ENCODE assay signal across 8 cellular contexts in the genomic region with DNA sequence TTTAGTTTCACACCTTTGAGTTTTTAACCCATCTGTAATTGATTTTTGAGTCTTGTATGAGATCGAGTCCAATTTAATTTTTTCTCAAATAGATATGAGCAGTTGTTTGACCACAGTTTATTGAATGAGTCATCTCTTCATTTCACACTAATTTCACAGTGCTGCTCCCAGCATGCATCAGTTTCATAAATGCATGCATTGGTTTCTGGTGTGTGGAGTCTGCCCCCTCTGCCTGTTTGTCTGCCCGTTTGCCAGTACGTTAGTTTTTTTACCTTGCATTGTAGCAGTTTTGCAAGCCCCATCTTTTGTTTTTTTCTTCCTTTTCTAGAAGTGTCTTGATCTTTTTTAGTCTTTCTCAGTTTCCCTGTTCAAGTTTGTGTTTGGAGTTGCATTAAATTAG. TPM values are rescaled to one million over a fixed set of nuclear protein-coding genes. Genes with fewer than 3 reads are reported as not detected.
DNase-seq lines count a peak whose midpoint lies in the region; ATAC-seq, FAIRE-seq and TF ChIP-seq lines count a peak whose summit lies in the region.

No MANE protein-coding gene starts in this region.

- H3K4me2 ChIP-seq in A549, result peak overlapping the region; percentile 65

- H3K4me3 Mint-ChIP-seq in activated CD4-positive, alpha-beta T cell treated with anti-CD3 and anti-CD28 coated beads, Interleukin-2, amount 10 ng/mL, durations not matched to agents 7 days and 5 days, result peak overlapping the region; percentile 62

- H3K9me3 ChIP-seq in A549, result no peaks in the 10 kb centered on the region

- H3K4me3 ChIP-seq in A549 (no peak overlapping the region; the same call in 2 of the 3 replicates), fibroblast of mammary gland (ENCODE audit: control insufficient read depth, low read depth, low read length) (no peak overlapping the region)

- no peaks in the 10 kb centered on the region for H3K9me3 Mint-ChIP-seq in activated CD4-positive, alpha-beta T cell treated with anti-CD3 and anti-CD28 coated beads, Interleukin-2, amount 10 ng/mL, durations not matched to agents 7 days and 5 days

- DNase-seq in A549 (ENCODE audit: low read depth in 1 of 2, low spot score in 1 of 2) (peak; percentile 86 to 91), NCI-H1694 (lab: John Stamatoyannopoulos, UW) (peak; percentile 43), fibroblast of mammary gland (ENCODE audit: low read depth) (peak; percentile 82), stromal cell of bone marrow (ENCODE audit: low read depth) (peak; percentile 57), DMS79 treated with DMSO at 0.1 percent for 48 hours (lab: John Stamatoyannopoulos, UW) (no peak)
- DNase-seq in activated CD4-positive, alpha-beta T cell treated with anti-CD3 and anti-CD28 coated beads, Interleukin-2, amount 10 ng/mL, durations not matched to agents 7 days and 5 days, result peak; percentile 72

- 0% methylated on average over 3 of the region's 3 CpGs for WGBS in A549 (ENCODE audit: missing lambda C conversion rate)

- H3K27me3 Mint-ChIP-seq in activated CD4-positive, alpha-beta T cell treated with anti-CD3 and anti-CD28 coated beads, Interleukin-2, amount 10 ng/mL, durations not matched to agents 7 days and 5 days, result no peaks in the 10 kb centered on the region

- ATAC-seq in A549 (peak; percentile 95 to 97), GM18505 (IDR thresholded peaks at IDR 0.05; ENCODE audit: unreplicated experiment) (peak; percentile 99), HG02840 (IDR thresholded peaks at IDR 0.05; ENCODE audit: low FRiP score, unreplicated experiment) (peak; percentile 94)

- FAIRE-seq in A549 (lab: Jason Lieb, UNC), result peak; percentile 94

- TF ChIP-seq CTCF in A549 (IDR thresholded peaks at IDR 0.05) (peak; percentile 16; the same call in 1 of the 3 replicates), fibroblast of mammary gland (conservative IDR thresholded peaks at IDR 0.05; ENCODE audit: control insufficient read depth, insufficient read depth, low read depth, low read length) (peak; percentile 21)

- peak overlapping the region; percentile 69 to 78 for H3K27ac ChIP-seq in A549

- POLR2A ChIA-PET in A549 (lab: Yijun Ruan, JAX), result no interaction called here
- POLR2A ChIA-PET in activated CD4-positive, alpha-beta T cell treated with anti-CD3 and anti-CD28 coated beads, Interleukin-2, amount 10 ng/mL, durations not matched to agents 7 days and 5 days (lab: Charles Lee), result no interaction called here

- TF ChIP-seq POLR2A in A549 (IDR thresholded peaks at IDR 0.05; ENCODE audit: low read length) (no peak), GM18505 (IDR thresholded peaks at IDR 0.05; ENCODE audit: borderline replicate concordance, extremely low read depth, insufficient read depth, insufficient read length) (no peak)

- peaks cover 34% of the 10 kb centered on the region for H3K4me1 Mint-ChIP-seq in activated CD4-positive, alpha-beta T cell treated with anti-CD3 and anti-CD28 coated beads, Interleukin-2, amount 10 ng/mL, durations not matched to agents 7 days and 5 days

- CTCF ChIA-PET in A549 (lab: Yijun Ruan, JAX), result interaction anchor here (0.6 to 0.7 kb wide), 2 partner anchors 214 to 508 kb away, joined by 3 read pairs; no protein-coding TSS in a partner anchor
- CTCF ChIA-PET in activated CD4-positive, alpha-beta T cell treated with anti-CD3 and anti-CD28 coated beads, Interleukin-2, amount 10 ng/mL, durations not matched to agents 7 days and 5 days (lab: Charles Lee), result no interaction called here

- peak overlapping the region; percentile 91 for H3K27ac Mint-ChIP-seq in activated CD4-positive, alpha-beta T cell treated with anti-CD3 and anti-CD28 coated beads, Interleukin-2, amount 10 ng/mL, durations not matched to agents 7 days and 5 days

- peaks cover 18% of the 10 kb centered on the region for H3K36me3 Mint-ChIP-seq in activated CD4-positive, alpha-beta T cell treated with anti-CD3 and anti-CD28 coated beads, Interleukin-2, amount 10 ng/mL, durations not matched to agents 7 days and 5 days (ENCODE audit: low read depth)

- H3K4me1 ChIP-seq in A549, result peaks cover 40% of the 10 kb centered on the region

- no peak for TF ChIP-seq EP300 in A549 (IDR thresholded peaks at IDR 0.05)

- peak in 1 of 2 experiments; percentile 49; a peak in 1 of 5 replicates for TF ChIP-seq RAD21 in A549 (conservative IDR thresholded peaks at IDR 0.05 in 1 of 2, IDR thresholded peaks at IDR 0.05 in 1 of 2)

TF ChIP-seq in A549, 52 proteins besides CTCF, POLR2A, EP300 and RAD21:
- TF ChIP-seq ZNF302 (CRISPR knock-in tag; IDR thresholded peaks at IDR 0.05), result no peak
- TF ChIP-seq, protein P1, sequence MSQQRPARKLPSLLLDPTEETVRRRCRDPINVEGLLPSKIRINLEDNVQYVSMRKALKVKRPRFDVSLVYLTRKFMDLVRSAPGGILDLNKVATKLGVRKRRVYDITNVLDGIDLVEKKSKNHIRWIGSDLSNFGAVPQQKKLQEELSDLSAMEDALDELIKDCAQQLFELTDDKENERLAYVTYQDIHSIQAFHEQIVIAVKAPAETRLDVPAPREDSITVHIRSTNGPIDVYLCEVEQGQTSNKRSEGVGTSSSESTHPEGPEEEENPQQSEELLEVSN (IDR thresholded peaks at IDR 0.05; ENCODE audit: borderline replicate concordance, low read depth), result no peak
- peak in 1 of 2 experiments; percentile 48; a peak in 2 of 5 replicates for TF ChIP-seq JUN (IDR thresholded peaks at IDR 0.05)
- TF ChIP-seq FOSL2 (IDR thresholded peaks at IDR 0.05), result peak; percentile 69
- TF ChIP-seq FOSL2 (CRISPR knock-in tag; IDR thresholded peaks at IDR 0.05), result peak; percentile 95
- TF ChIP-seq, protein P2, sequence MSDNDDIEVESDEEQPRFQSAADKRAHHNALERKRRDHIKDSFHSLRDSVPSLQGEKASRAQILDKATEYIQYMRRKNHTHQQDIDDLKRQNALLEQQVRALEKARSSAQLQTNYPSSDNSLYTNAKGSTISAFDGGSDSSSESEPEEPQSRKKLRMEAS (IDR thresholded peaks at IDR 0.05), result peak; percentile 72
- 0 out of 2 replicates have a peak, but pooled peaks have one; percentile 30 for TF ChIP-seq HOXB5 (CRISPR knock-in tag; IDR thresholded peaks at IDR 0.05)
- TF ChIP-seq HDAC2 (IDR thresholded peaks at IDR 0.05), result no peak
- 0 out of 3 replicates have a peak, but pooled peaks have one; percentile 27 for TF ChIP-seq SMC3 (IDR thresholded peaks at IDR 0.05)
- peak; percentile 25; the same call in 1 of the 2 replicates for TF ChIP-seq HOXB13 (CRISPR knock-in tag; IDR thresholded peaks at IDR 0.05; ENCODE audit: low read depth)
TF ChIP-seq in A549: peak in this region for 6.

RNA-seq across cellular contexts. Expression of a gene that starts 11.9 kb away (rescaled TPM):
- polyA plus RNA-seq in A549 (2011; rRNA removed) (7.5 and 8.0 TPM in 2 replicates), A549 (2017; fragmentation: RNase III; extraction: RNeasy Plus Mini Kit Qiagen cat#74134 plus additional on column Dnase treatment) (3.3 to 3.5 TPM (median 3.4 TPM) in 3 replicates)
- 0.83 and 1.0 TPM in 2 replicates for polyA plus RNA-seq in A549 (2012; cell fraction: cytosol; rRNA removed)
- polyA plus RNA-seq in A549 (2012; cell fraction: nucleus; rRNA removed), result 2.0 and 2.9 TPM in 2 replicates
- polyA minus RNA-seq in A549 (2011; rRNA and poly(A)+ RNA removed), result 17.4 and 18.8 TPM in 2 replicates
- total RNA-seq in activated CD4-positive, alpha-beta T cell treated with anti-CD3 and anti-CD28 coated beads, Interleukin-2, amount 10 ng/mL, durations not matched to agents 7 days and 5 days, result 1 to 10 TPM; 9.2 to 9.5 TPM

RNA-seq across cellular contexts. Expression of a gene that starts 13.0 kb away (rescaled TPM):
- polyA plus RNA-seq in A549 (2011; rRNA removed), result 85.2 and 94.2 TPM in 2 replicates
- 16.8 and 17.8 TPM in 2 replicates for polyA plus RNA-seq in A549 (2012; cell fraction: cytosol; rRNA removed)
- polyA plus RNA-seq in A549 (2012; cell fraction: nucleus; rRNA removed), result 4.5 and 7.3 TPM in 2 replicates
- 24.3 to 27.6 TPM (median 25.8 TPM) in 3 replicates for polyA plus RNA-seq in A549 (2017; fragmentation: RNase III; extraction: RNeasy Plus Mini Kit Qiagen cat#74134 plus additional on column Dnase treatment)
- polyA minus RNA-seq in A549 (2011; rRNA and poly(A)+ RNA removed), result 24.7 and 24.9 TPM in 2 replicates
- total RNA-seq in activated CD4-positive, alpha-beta T cell treated with anti-CD3 and anti-CD28 coated beads, Interleukin-2, amount 10 ng/mL, durations not matched to agents 7 days and 5 days, result 1 to 10 TPM; 9.1 to 9.4 TPM
